Comparison of ENCODE assay signal across 10 cellular contexts in genomic region chr17:32490101-32490482, GRCh38. TPM values are rescaled to one million over a fixed set of nuclear protein-coding genes. Genes with fewer than 3 reads are reported as not detected.
DNase-seq lines count a peak whose midpoint lies in the region; ATAC-seq and TF ChIP-seq lines count a peak whose summit lies in the region.
"Had no signal": no experiment of that assay in that cellular context is flagged by ENCODE, and none has a peak within 500 bp of the region (broad histone marks: within the 10 kb centered on the region; RNA-seq: fewer than 3 reads in every experiment).

No MANE protein-coding gene starts in this region.

- H3K27me3 Mint-ChIP-seq in activated T-helper 17 cell treated with anti-CD3 and anti-CD28 coated beads, Interleukin-2, amount 50 U/mL, for 72 hours: no peaks in the 10 kb centered on the region
- H3K27me3 Mint-ChIP-seq in nephron progenitor cell (ENCODE audit: low read depth, poor library complexity): peaks cover 4% of the 10 kb centered on the region

- H3K27ac Mint-ChIP-seq in activated T-helper 17 cell treated with anti-CD3 and anti-CD28 coated beads, Interleukin-2, amount 50 U/mL, for 72 hours: no peak overlapping the region
- H3K27ac Mint-ChIP-seq in nephron progenitor cell: no peak overlapping the region

- no peaks in the 10 kb centered on the region for H3K9me3 Mint-ChIP-seq in activated T-helper 17 cell treated with anti-CD3 and anti-CD28 coated beads, Interleukin-2, amount 50 U/mL, for 72 hours
- H3K9me3 Mint-ChIP-seq in nephron progenitor cell: no peaks in the 10 kb centered on the region

- DNase-seq in NCI-H510A treated with DMSO at 0.1 percent for 48 hours (lab: John Stamatoyannopoulos, UW) (peak; percentile 25), NCI-H510A (lab: John Stamatoyannopoulos, UW) (no peak), NCI-H1092 (lab: John Stamatoyannopoulos, UW) (peak; percentile 55), nephron progenitor cell (no peak), putamen (ENCODE audit: low spot score) (no peak), DMS53 treated with DMSO at 0.1 percent for 48 hours (lab: John Stamatoyannopoulos, UW; ENCODE audit: unreplicated experiment) (no peak)
- DNase-seq: trophoblast cell had no signal

- H3K36me3 Mint-ChIP-seq in activated T-helper 17 cell treated with anti-CD3 and anti-CD28 coated beads, Interleukin-2, amount 50 U/mL, for 72 hours (ENCODE audit: low read depth): peaks cover 39% of the 10 kb centered on the region
- peaks cover 11% of the 10 kb centered on the region for H3K36me3 Mint-ChIP-seq in nephron progenitor cell (ENCODE audit: low read depth)

- H3K4me1 Mint-ChIP-seq in activated T-helper 17 cell treated with anti-CD3 and anti-CD28 coated beads, Interleukin-2, amount 50 U/mL, for 72 hours: peaks cover 20% of the 10 kb centered on the region
- peaks cover 63% of the 10 kb centered on the region for H3K4me1 Mint-ChIP-seq in nephron progenitor cell

- TF ChIP-seq CTCF in nephron progenitor cell (IDR thresholded peaks at IDR 0.05): no peak

- ATAC-seq in activated T-helper 17 cell treated with anti-CD3 and anti-CD28 coated beads, Interleukin-2, amount 50 U/mL, for 72 hours (replicated peaks): no peak
- ATAC-seq in HG02642 (IDR thresholded peaks at IDR 0.05; ENCODE audit: poor library complexity, unreplicated experiment): no peak
- ATAC-seq: activated CD4-positive, CD25-positive, alpha-beta regulatory T cell treated with anti-CD3 and anti-CD28 coated beads, Interleukin-2, amount 50 U/mL, for 24 hours had no signal

- H3K4me3 Mint-ChIP-seq in activated T-helper 17 cell treated with anti-CD3 and anti-CD28 coated beads, Interleukin-2, amount 50 U/mL, for 72 hours: peak overlapping the region; percentile 94
- peak overlapping the region; percentile 40 for H3K4me3 Mint-ChIP-seq in nephron progenitor cell

RNA-seq across cellular contexts. Expression of gene CDK5R1, which starts 3.3 kb away (rescaled TPM):
- 10 to 100 TPM in 1 of 2 donors, 1 to 10 TPM in 1; 3.6 to 13.0 TPM for total RNA-seq in activated T-helper 17 cell treated with anti-CD3 and anti-CD28 coated beads, Interleukin-2, amount 50 U/mL, for 72 hours

RNA-seq across cellular contexts. Expression of gene PSMD11, which starts 45.8 kb away (rescaled TPM):
- total RNA-seq in activated T-helper 17 cell treated with anti-CD3 and anti-CD28 coated beads, Interleukin-2, amount 50 U/mL, for 72 hours: 100 to 1,000 TPM; 108 to 161 TPM

Comparison
In these comparisons a context has a peak if more than half of its experiments do, and no peak if none do; other contexts are left out.
1. DNase-seq: peak in NCI-H510A treated with DMSO at 0.1 percent for 48 hours (single experiment) and NCI-H1092 (single experiment); none in NCI-H510A (single experiment), nephron progenitor cell (single experiment), putamen (single experiment) and DMS53 treated with DMSO at 0.1 percent for 48 hours (single experiment).